18 cellular contexts compared by ENCODE assay signal in genomic region chr13:35479691-35480090, GRCh38. TPM values are rescaled to one million over a fixed set of nuclear protein-coding genes. Genes with fewer than 3 reads are reported as not detected.
"Had no signal": no experiment of that assay in that cellular context is flagged by ENCODE, and none has a peak within 500 bp of the region (broad histone marks: within the 10 kb centered on the region; RNA-seq: fewer than 3 reads in every experiment).

No MANE protein-coding gene starts in this region.

- H3K27me3 ChIP-seq: ascending aorta had no signal

- H3K36me3 ChIP-seq: ascending aorta, heart left ventricle, transverse colon had no signal

- H3K27ac ChIP-seq: ascending aorta, heart left ventricle, parathyroid adenoma, transverse colon had no signal

- DNase-seq: activated CD4-positive, CD25-positive, alpha-beta regulatory T cell treated with anti-CD3 and anti-CD28 coated beads, Interleukin-2, amount 50 U/mL, for 72 hours; activated naive CD4-positive, alpha-beta T cell treated with Interleukin-2 at 50 U/mL for 16 hours; activated T-cell treated with anti-CD3 and anti-CD28 coated beads for 4 hours; effector memory CD8-positive, alpha-beta T cell; heart left ventricle; islet precursor cell; midbrain; retina; small intestine; stimulated activated naive CD8-positive, alpha-beta T cell treated with anti-CD3 and anti-CD28 coated beads, Interleukin-15, Interleukin-2, amounts not matched to agents 100 U/mL and 50 U/mL, for 24 hours; transverse colon had no signal

- H3K4me1 ChIP-seq: ascending aorta, parathyroid adenoma, transverse colon had no signal

- H3K4me3 ChIP-seq: ascending aorta, heart left ventricle, transverse colon had no signal

- H3K9ac ChIP-seq: parathyroid adenoma had no signal

- H3K9me3 ChIP-seq: ascending aorta, heart left ventricle, transverse colon had no signal

RNA-seq across cellular contexts. Expression of gene MAB21L1, which starts 3.2 kb away (rescaled TPM):
- total RNA-seq: activated T-helper 17 cell treated with anti-CD3 and anti-CD28 coated beads, Interleukin-2, amount 50 U/mL, for 72 hours; ascending aorta; bronchial epithelial cell; left lobe of liver; lung microvascular endothelial cell; myocyte had no signal
